Comparison of ENCODE assay signal across 8 cellular contexts in genomic region chrX:15749642-15750610, GRCh38. TPM values are rescaled to one million over a fixed set of nuclear protein-coding genes. Genes with fewer than 3 reads are reported as not detected.
DNase-seq lines count a peak whose midpoint lies in the region; ATAC-seq and TF ChIP-seq lines count a peak whose summit lies in the region.

No MANE protein-coding gene starts in this region.

- H3K4me3 ChIP-seq in upper lobe of right lung, result no peak overlapping the region

- TF ChIP-seq CTCF in upper lobe of right lung (IDR thresholded peaks at IDR 0.05), result no peak

- H3K27me3 Mint-ChIP-seq in stimulated activated naive CD8-positive, alpha-beta T cell treated with anti-CD3 and anti-CD28 coated beads, Interleukin-15, Interleukin-2, amounts not matched to agents 100 ng/mL and 50 ng/mL, for 24 hours, result no peaks in the 10 kb centered on the region
- no peaks in the 10 kb centered on the region for H3K27me3 Mint-ChIP-seq in activated CD8-positive, alpha-beta T cell treated with anti-CD3 and anti-CD28 coated beads, Interleukin-2, amount 10 ng/mL, durations not matched to agents 7 days and 5 days (ENCODE audit: low read depth)
- H3K27me3 Mint-ChIP-seq in immature natural killer cell (ENCODE audit: low read depth in 3 of 3), result peaks cover 10 to 17% (median 10%) of the 10 kb centered on the region in 3 donors

- peaks cover 63% of the 10 kb centered on the region for H3K4me1 Mint-ChIP-seq in stimulated activated naive CD8-positive, alpha-beta T cell treated with anti-CD3 and anti-CD28 coated beads, Interleukin-15, Interleukin-2, amounts not matched to agents 100 ng/mL and 50 ng/mL, for 24 hours (ENCODE audit: low read depth)
- peaks cover 48% of the 10 kb centered on the region for H3K4me1 Mint-ChIP-seq in activated CD8-positive, alpha-beta T cell treated with anti-CD3 and anti-CD28 coated beads, Interleukin-2, amount 10 ng/mL, durations not matched to agents 7 days and 5 days (ENCODE audit: low read depth)
- H3K4me1 Mint-ChIP-seq in immature natural killer cell, result peaks cover 93 to 97% of the 10 kb centered on the region in 2 donors

- H3K36me3 Mint-ChIP-seq in stimulated activated naive CD8-positive, alpha-beta T cell treated with anti-CD3 and anti-CD28 coated beads, Interleukin-15, Interleukin-2, amounts not matched to agents 100 ng/mL and 50 ng/mL, for 24 hours (ENCODE audit: low read depth), result peaks cover 11% of the 10 kb centered on the region
- H3K36me3 Mint-ChIP-seq in activated CD8-positive, alpha-beta T cell treated with anti-CD3 and anti-CD28 coated beads, Interleukin-2, amount 10 ng/mL, durations not matched to agents 7 days and 5 days (ENCODE audit: low read depth), result peaks cover 39% of the 10 kb centered on the region
- peaks cover 6 to 33% (median 8%) of the 10 kb centered on the region in 3 donors for H3K36me3 Mint-ChIP-seq in immature natural killer cell

- no peaks in the 10 kb centered on the region for H3K9me3 ChIP-seq in upper lobe of right lung

- no peaks in the 10 kb centered on the region for H3K27me3 ChIP-seq in upper lobe of right lung

- CTCF ChIA-PET in activated CD8-positive, alpha-beta T cell treated with anti-CD3 and anti-CD28 coated beads, Interleukin-2, amount 10 ng/mL, durations not matched to agents 7 days and 5 days (lab: Charles Lee), result interaction anchor here (0.8 to 2.9 kb wide), 7 partner anchors 8 to 69 kb away, joined by 3 to 23 read pairs (median 3); partner anchors contain the start of gene CA5B

- H3K4me3 Mint-ChIP-seq in stimulated activated naive CD8-positive, alpha-beta T cell treated with anti-CD3 and anti-CD28 coated beads, Interleukin-15, Interleukin-2, amounts not matched to agents 100 ng/mL and 50 ng/mL, for 24 hours, result peak overlapping the region; percentile 69
- H3K4me3 Mint-ChIP-seq in activated CD8-positive, alpha-beta T cell treated with anti-CD3 and anti-CD28 coated beads, Interleukin-2, amount 10 ng/mL, durations not matched to agents 7 days and 5 days, result peak overlapping the region; percentile 50
- H3K4me3 Mint-ChIP-seq in immature natural killer cell, result peak overlapping the region; percentile 73 to 87 (median 83)

- ATAC-seq in stimulated activated naive CD8-positive, alpha-beta T cell treated with anti-CD3 and anti-CD28 coated beads, Interleukin-15, Interleukin-2, amounts not matched to agents 100 U/mL and 50 U/mL, for 24 hours, result no peak
- ATAC-seq in HG03342 (IDR thresholded peaks at IDR 0.05; ENCODE audit: unreplicated experiment) (peak; percentile 84), upper lobe of right lung (peak; percentile 74)
- ATAC-seq in activated CD8-positive, alpha-beta T cell treated with anti-CD3 and anti-CD28 coated beads, Interleukin-2, amount 10 ng/mL, durations not matched to agents 7 days and 5 days, result peak; percentile 41

- H3K4me1 ChIP-seq in upper lobe of right lung, result peaks cover 17% of the 10 kb centered on the region

- no peaks in the 10 kb centered on the region for H3K36me3 ChIP-seq in upper lobe of right lung

- DNase-seq in stimulated activated naive CD8-positive, alpha-beta T cell treated with anti-CD3 and anti-CD28 coated beads, Interleukin-15, Interleukin-2, amounts not matched to agents 100 U/mL and 50 U/mL, for 24 hours, result no peak
- DNase-seq in activated CD8-positive, alpha-beta T cell treated with anti-CD3 and anti-CD28 coated beads, Interleukin-2, amount 10 ng/mL, durations not matched to agents 7 days and 5 days, result peak; percentile 47
- DNase-seq in immature natural killer cell (peak; percentile 50 to 62 (median 60)), upper lobe of right lung (no peak), NCI-H1436 (lab: John Stamatoyannopoulos, UW) (no peak), NCI-H2029 treated with DMSO at 0.1 percent for 48 hours (lab: John Stamatoyannopoulos, UW) (no peak)

- no peaks in the 10 kb centered on the region for H3K9me3 Mint-ChIP-seq in stimulated activated naive CD8-positive, alpha-beta T cell treated with anti-CD3 and anti-CD28 coated beads, Interleukin-15, Interleukin-2, amounts not matched to agents 100 ng/mL and 50 ng/mL, for 24 hours
- no peaks in the 10 kb centered on the region for H3K9me3 Mint-ChIP-seq in activated CD8-positive, alpha-beta T cell treated with anti-CD3 and anti-CD28 coated beads, Interleukin-2, amount 10 ng/mL, durations not matched to agents 7 days and 5 days (ENCODE audit: insufficient read depth)
- no peaks in the 10 kb centered on the region for H3K9me3 Mint-ChIP-seq in immature natural killer cell

- POLR2A ChIA-PET in activated CD8-positive, alpha-beta T cell treated with anti-CD3 and anti-CD28 coated beads, Interleukin-2, amount 10 ng/mL, durations not matched to agents 7 days and 5 days (lab: Charles Lee), result interaction anchor here (1.5 to 6.3 kb wide), 5 partner anchors 11 to 105 kb away, joined by 5 to 101 read pairs (median 7); partner anchors contain the start of genes AP1S2, CA5B and ZRSR2

- intact Hi-C loops in upper lobe of right lung (cut with DNase I), result no loop called here

- H3K27ac Mint-ChIP-seq in stimulated activated naive CD8-positive, alpha-beta T cell treated with anti-CD3 and anti-CD28 coated beads, Interleukin-15, Interleukin-2, amounts not matched to agents 100 ng/mL and 50 ng/mL, for 24 hours, result peak overlapping the region; percentile 92
- peak overlapping the region; percentile 98 for H3K27ac Mint-ChIP-seq in activated CD8-positive, alpha-beta T cell treated with anti-CD3 and anti-CD28 coated beads, Interleukin-2, amount 10 ng/mL, durations not matched to agents 7 days and 5 days
- H3K27ac Mint-ChIP-seq in immature natural killer cell, result peak overlapping the region; percentile 96 to 100 (median 98)

- peak overlapping the region; percentile 83 for H3K27ac ChIP-seq in upper lobe of right lung

RNA-seq across cellular contexts. Expression of gene CA5B, which starts 11.9 kb away (rescaled TPM):
- 10 to 100 TPM; 16.2 to 16.6 TPM for total RNA-seq in activated CD8-positive, alpha-beta T cell treated with anti-CD3 and anti-CD28 coated beads, Interleukin-2, amount 10 ng/mL, durations not matched to agents 7 days and 5 days
- 10 to 100 TPM; 66.3 to 79.1 (median 73.4) TPM for polyA plus RNA-seq in immature natural killer cell
- 11.2 TPM for total RNA-seq in upper lobe of right lung

RNA-seq across cellular contexts. Expression of gene ZRSR2, which starts 40.4 kb away (rescaled TPM):
- 10 to 100 TPM; 15.9 to 16.0 TPM for total RNA-seq in activated CD8-positive, alpha-beta T cell treated with anti-CD3 and anti-CD28 coated beads, Interleukin-2, amount 10 ng/mL, durations not matched to agents 7 days and 5 days
- polyA plus RNA-seq in immature natural killer cell, result 10 to 100 TPM; 13.5 to 34.1 (median 15.7) TPM
- 9.5 TPM for total RNA-seq in upper lobe of right lung

Comparison
In these comparisons a context has a peak if more than half of its experiments do, and no peak if none do; other contexts are left out.
1. DNase-seq: peak in activated CD8-positive, alpha-beta T cell treated with anti-CD3 and anti-CD28 coated beads, Interleukin-2, amount 10 ng/mL, durations not matched to agents 7 days and 5 days (single experiment) and immature natural killer cell (3 of 3); none in stimulated activated naive CD8-positive, alpha-beta T cell treated with anti-CD3 and anti-CD28 coated beads, Interleukin-15, Interleukin-2, amounts not matched to agents 100 U/mL and 50 U/mL, for 24 hours (single experiment), upper lobe of right lung (single experiment), NCI-H1436 (single experiment) and NCI-H2029 treated with DMSO at 0.1 percent for 48 hours (single experiment).
2. Peak in every context shown above with its lines, with median percentiles within 50 percentile points of each other: H3K27ac Mint-ChIP-seq and H3K4me3 Mint-ChIP-seq.